Comparison of ENCODE assay signal across 25 cellular contexts in the genomic region with DNA sequence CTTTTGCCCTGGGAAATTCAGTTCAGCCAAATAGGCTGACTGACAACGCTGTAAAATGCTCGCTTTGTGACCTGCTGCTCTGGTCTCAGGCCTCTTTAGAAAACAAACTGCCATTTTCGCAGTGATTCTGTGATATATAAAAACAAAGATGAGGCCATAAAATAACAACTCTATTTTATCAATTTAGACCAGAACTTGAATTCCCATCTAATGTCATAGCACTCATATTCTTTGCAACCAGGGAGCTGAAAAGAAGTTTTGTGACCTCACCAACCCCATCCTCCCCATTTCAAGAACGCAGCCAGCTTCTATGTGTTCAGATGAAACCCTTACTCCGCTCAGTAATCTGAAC. TPM values are rescaled to one million over a fixed set of nuclear protein-coding genes. Genes with fewer than 3 reads are reported as not detected.
DNase-seq lines count a peak whose midpoint lies in the region; ATAC-seq and TF ChIP-seq lines count a peak whose summit lies in the region.
"Had no signal": no experiment of that assay in that cellular context is flagged by ENCODE, and none has a peak within 500 bp of the region (broad histone marks: within the 10 kb centered on the region; RNA-seq: fewer than 3 reads in every experiment).

No MANE protein-coding gene starts in this region.

- DNase-seq in Karpas-422 (no peak), chondrocyte (ENCODE audit: low spot score) (no peak), midbrain (lab: John Stamatoyannopoulos, UW) (peak; percentile 59), neuronal stem cell (ENCODE audit: low spot score) (no peak), NCI-H1105 (lab: John Stamatoyannopoulos, UW) (no peak)
- DNase-seq: activated CD4-positive, alpha-beta T cell treated with anti-CD3 and anti-CD28 coated beads for 48 hours; activated CD8-positive, alpha-beta memory T cell treated with anti-CD3 and anti-CD28 coated beads, Interleukin-2, amount 10 ng/mL, durations not matched to agents 7 days and 5 days; CD4-positive, alpha-beta memory T cell; cerebellar nuclear complex; effector memory CD8-positive, alpha-beta T cell; esophagus squamous epithelium; GF-D8; NCI-H2107; NCI-H524 treated with DMSO at 0.1 percent for 48 hours; ovary; stimulated activated naive CD4-positive, alpha-beta T cell; T-helper 1 cell; transverse colon had no signal

- H3K18ac ChIP-seq in neuronal stem cell (ENCODE audit: low read length) = no peak overlapping the region

- no CpG with 5 or more reads among the region's 5 CpGs for WGBS in neuronal stem cell (ENCODE audit: extremely low coverage in 2 of 2, insufficient read length in 2 of 2, insufficient replicate concordance in 1 of 2), 2 donors

- no peak overlapping the region for H3K14ac ChIP-seq in neuronal stem cell (ENCODE audit: low read length)

- H3K4me1 Mint-ChIP-seq in chondrocyte (ENCODE audit: low read depth) = peaks cover 25% of the 10 kb centered on the region
- H3K4me1 Mint-ChIP-seq: activated CD8-positive, alpha-beta memory T cell treated with anti-CD3 and anti-CD28 coated beads, Interleukin-2, amount 10 ng/mL, durations not matched to agents 7 days and 5 days; CD4-positive, alpha-beta memory T cell had no signal

- H3K36me3 ChIP-seq in Karpas-422 (ENCODE audit: insufficient read depth, low read length) (peaks cover 27% of the 10 kb centered on the region), skeletal muscle tissue (ENCODE audit: control insufficient read depth in 3 of 3, insufficient read depth in 3 of 3, low read length in 3 of 3) (peaks cover 0 to 4% (median 3%) of the 10 kb centered on the region in 3 donors), neuronal stem cell (replicated peaks in 1 of 2; ENCODE audit: control insufficient read depth in 2 of 2, insufficient read depth in 2 of 2, low read length in 2 of 2) (peaks cover 4 to 47% of the 10 kb centered on the region in 2 donors)
- H3K36me3 ChIP-seq: esophagus squamous epithelium, ovary, transverse colon had no signal

- H3K4me1 ChIP-seq in Karpas-422 (ENCODE audit: low read length) (peaks cover 75% of the 10 kb centered on the region), skeletal muscle tissue (ENCODE audit: control insufficient read depth in 3 of 3, insufficient read depth in 3 of 3, low read length in 3 of 3) (peaks cover 0 to 24% (median 5%) of the 10 kb centered on the region in 3 donors), neuronal stem cell (ENCODE audit: control insufficient read depth in 2 of 2, insufficient read depth in 1 of 2, low read depth in 1 of 2, low read length in 2 of 2) (peaks cover 3 to 16% of the 10 kb centered on the region in 2 donors)
- H3K4me1 ChIP-seq: transverse colon had no signal

- no peaks in the 10 kb centered on the region for H3K9me2 ChIP-seq in Karpas-422 (replicated peaks; ENCODE audit: insufficient read depth, low read length)

- no peak overlapping the region for H3K4me3 Mint-ChIP-seq in chondrocyte (ENCODE audit: unreplicated experiment)
- H3K4me3 Mint-ChIP-seq: activated CD8-positive, alpha-beta memory T cell treated with anti-CD3 and anti-CD28 coated beads, Interleukin-2, amount 10 ng/mL, durations not matched to agents 7 days and 5 days; activated T-helper 1 cell treated with anti-CD3 and anti-CD28 coated beads, Interleukin-12 subunit alpha, Interleukin-12 subunit beta, Interleukin-2, Interleukin-4 antibody, amounts not matched to agents 30 ng/mL and 10 ng/mL and 1 ng/mL, durations not matched to agents 14 hours and 24 hours and 36 hours; CD4-positive, alpha-beta memory T cell; effector memory CD8-positive, alpha-beta T cell had no signal

- H3K27ac ChIP-seq in Karpas-422 (ENCODE audit: low read length) (peak overlapping the region; percentile 26; the same call in 1 of the 2 replicates), skeletal muscle tissue (ENCODE audit: low read depth, low read length) (peak overlapping the region; percentile 62), neuronal stem cell (replicated peaks; ENCODE audit: low read length) (no peak overlapping the region)
- H3K27ac ChIP-seq: ovary had no signal

- no peaks in the 10 kb centered on the region for H3K27me3 Mint-ChIP-seq in chondrocyte (ENCODE audit: low read depth)
- H3K27me3 Mint-ChIP-seq: activated CD8-positive, alpha-beta memory T cell treated with anti-CD3 and anti-CD28 coated beads, Interleukin-2, amount 10 ng/mL, durations not matched to agents 7 days and 5 days; CD4-positive, alpha-beta memory T cell; effector memory CD8-positive, alpha-beta T cell had no signal

- no peak overlapping the region for H3K4me3 ChIP-seq in Karpas-422 (ENCODE audit: low read length)
- no peak overlapping the region for H3K4me3 ChIP-seq in skeletal muscle tissue (ENCODE audit: low read length in 3 of 3)
- no peak overlapping the region for H3K4me3 ChIP-seq in neuronal stem cell (ENCODE audit: low read length in 2 of 2)
- H3K4me3 ChIP-seq: ovary, skin epidermis, transverse colon had no signal

- no peak for ATAC-seq in GM21737 (IDR thresholded peaks at IDR 0.05; ENCODE audit: unreplicated experiment)
- ATAC-seq: activated CD8-positive, alpha-beta memory T cell treated with anti-CD3 and anti-CD28 coated beads, Interleukin-2, amount 10 ng/mL, durations not matched to agents 7 days and 5 days; activated naive CD4-positive, alpha-beta T cell treated with anti-CD3 and anti-CD28 coated beads, Interleukin-2, amount 50 U/mL, for 72 hours; effector memory CD8-positive, alpha-beta T cell; HepG2; Right ventricle myocardium inferior had no signal

- peaks cover 96% of the 10 kb centered on the region for H3K79me2 ChIP-seq in Karpas-422 (ENCODE audit: low read length)

- H4K8ac ChIP-seq in neuronal stem cell (ENCODE audit: low read depth, low read length) = no peak overlapping the region

- H2BK15ac ChIP-seq in neuronal stem cell (ENCODE audit: low read length) = no peak overlapping the region

- no peak overlapping the region for H2AFZ ChIP-seq in Karpas-422 (ENCODE audit: low read length)
- no peak overlapping the region for H2AFZ ChIP-seq in neuronal stem cell (ENCODE audit: low read length)

- peaks cover 2% of the 10 kb centered on the region for H3K79me1 ChIP-seq in neuronal stem cell (ENCODE audit: low read depth, low read length)

- no peak overlapping the region for H3K23ac ChIP-seq in neuronal stem cell (ENCODE audit: low read depth, low read length, poor library complexity)

- H3K4ac ChIP-seq in neuronal stem cell (ENCODE audit: low read length) = no peak overlapping the region

- H3K9me3 ChIP-seq in Karpas-422 (ENCODE audit: low read length) = no peaks in the 10 kb centered on the region
- no peaks in the 10 kb centered on the region for H3K9me3 ChIP-seq in skeletal muscle tissue (ENCODE audit: control insufficient read depth in 3 of 3, low read length in 3 of 3)
- peaks cover 0 to 6% of the 10 kb centered on the region in 2 donors for H3K9me3 ChIP-seq in neuronal stem cell (replicated peaks in 1 of 2; ENCODE audit: control insufficient read depth in 2 of 2, insufficient read depth in 1 of 2, low read depth in 1 of 2, low read length in 2 of 2)
- H3K9me3 ChIP-seq: esophagus squamous epithelium, ovary, transverse colon had no signal

- peaks cover 3% of the 10 kb centered on the region for H3K36me3 Mint-ChIP-seq in chondrocyte (ENCODE audit: low read depth)
- H3K36me3 Mint-ChIP-seq: activated CD8-positive, alpha-beta memory T cell treated with anti-CD3 and anti-CD28 coated beads, Interleukin-2, amount 10 ng/mL, durations not matched to agents 7 days and 5 days; activated naive CD4-positive, alpha-beta T cell treated with anti-CD3 and anti-CD28 coated beads, Interleukin-2, amount 50 U/mL, for 72 hours; CD4-positive, alpha-beta memory T cell had no signal

- TF ChIP-seq CTCF in chondrocyte (IDR thresholded peaks at IDR 0.05) = no peak

- H3K9me3 Mint-ChIP-seq in chondrocyte (ENCODE audit: low read depth) = no peaks in the 10 kb centered on the region
- H3K9me3 Mint-ChIP-seq: activated T-helper 1 cell treated with anti-CD3 and anti-CD28 coated beads, Interleukin-12 subunit alpha, Interleukin-12 subunit beta, Interleukin-2, Interleukin-4 antibody, amounts not matched to agents 30 ng/mL and 10 ng/mL and 1 ng/mL, durations not matched to agents 14 hours and 24 hours and 36 hours had no signal

- no peak overlapping the region for H2BK5ac ChIP-seq in neuronal stem cell (ENCODE audit: low read length)

- no peak overlapping the region for H4K91ac ChIP-seq in neuronal stem cell (ENCODE audit: low read depth, low read length, poor library complexity)

- H3K27ac Mint-ChIP-seq in chondrocyte (ENCODE audit: unreplicated experiment) = peak overlapping the region; percentile 95
- H3K27ac Mint-ChIP-seq: activated CD8-positive, alpha-beta memory T cell treated with anti-CD3 and anti-CD28 coated beads, Interleukin-2, amount 10 ng/mL, durations not matched to agents 7 days and 5 days; activated naive CD4-positive, alpha-beta T cell treated with anti-CD3 and anti-CD28 coated beads, Interleukin-2, amount 50 U/mL, for 72 hours; activated T-helper 1 cell treated with anti-CD3 and anti-CD28 coated beads, Interleukin-12 subunit alpha, Interleukin-12 subunit beta, Interleukin-2, Interleukin-4 antibody, amounts not matched to agents 30 ng/mL and 10 ng/mL and 1 ng/mL, durations not matched to agents 14 hours and 24 hours and 36 hours; CD4-positive, alpha-beta memory T cell; effector memory CD8-positive, alpha-beta T cell had no signal

- no peak overlapping the region for H2BK120ac ChIP-seq in neuronal stem cell (ENCODE audit: low read depth, low read length)

- no peak overlapping the region for H3K4me2 ChIP-seq in Karpas-422 (ENCODE audit: low read depth, low read length, poor library complexity, severe bottlenecking)
- H3K4me2 ChIP-seq in neuronal stem cell (ENCODE audit: insufficient read depth, low read length, poor library complexity, severe bottlenecking) = no peak overlapping the region

- H3K27me3 ChIP-seq in Karpas-422 (ENCODE audit: low read length) = no peaks in the 10 kb centered on the region
- H3K27me3 ChIP-seq in skeletal muscle tissue (ENCODE audit: control insufficient read depth in 3 of 3, insufficient read depth in 3 of 3, low read length in 3 of 3) = no peaks in the 10 kb centered on the region
- H3K27me3 ChIP-seq in neuronal stem cell (ENCODE audit: control insufficient read depth in 3 of 3, insufficient read depth in 3 of 3, low read depth in 1 of 3, low read length in 3 of 3) = no peaks in the 10 kb centered on the region
- H3K27me3 ChIP-seq: esophagus squamous epithelium, ovary, transverse colon had no signal

- H3K9ac ChIP-seq in Karpas-422 (ENCODE audit: low read length) (no peak overlapping the region), skeletal muscle tissue (ENCODE audit: low read depth in 1 of 3, low read length in 3 of 3) (peak overlapping the region in 1 of 3 donors; percentile 30), neuronal stem cell (ENCODE audit: low read depth, low read length, poor library complexity) (no peak overlapping the region)

- no peak overlapping the region for H2AK5ac ChIP-seq in neuronal stem cell (ENCODE audit: low read depth, low read length)

- H2BK12ac ChIP-seq in neuronal stem cell (ENCODE audit: low read length) = no peak overlapping the region

- no peaks in the 10 kb centered on the region for H4K20me1 ChIP-seq in Karpas-422 (ENCODE audit: insufficient read depth, low read depth, low read length)

RNA-seq across cellular contexts. Expression of gene TCF4, which starts 40.3 kb away (rescaled TPM):
- 181 and 261 TPM in 2 replicates for total RNA-seq in Karpas-422 (2014; rRNA removed; shearing (Covaris generic); ENCODE audit: low replicate concordance)
- total RNA-seq in chondrocyte = 36.8 to 91.8 TPM (median 46.6 TPM) in 3 replicates
- 205 TPM for total RNA-seq in skeletal muscle tissue
- polyA plus RNA-seq in neuronal stem cell (2013, experiment 1 of 2) = 80.5 TPM
- polyA plus RNA-seq in neuronal stem cell (2013, experiment 2 of 2) = 84.7 TPM
- total RNA-seq: HepG2 had no signal
- polyA plus RNA-seq: HepG2 had no signal
